ENCODE assay signal across 1 cellular context in genomic region chr3:128127236-128127635, GRCh38.
TF ChIP-seq lines count a peak whose summit lies in the region.

No MANE protein-coding gene starts in this region.

TF ChIP-seq in H1, 55 proteins besides CTCF, POLR2A, EP300 and RAD21:
- TF ChIP-seq HDAC2 (IDR thresholded peaks at IDR 0.05; ENCODE audit: borderline replicate concordance in 1 of 2, low read depth in 2 of 2, low read length in 2 of 2) = no peak
- TF ChIP-seq CBX5 (IDR thresholded peaks at IDR 0.05; ENCODE audit: low read depth, low read length) = no peak
- TF ChIP-seq PHF8 (conservative IDR thresholded peaks at IDR 0.05; ENCODE audit: low read depth, low read length) = no peak
- TF ChIP-seq TBP (IDR thresholded peaks at IDR 0.05; ENCODE audit: low read depth, low read length) = no peak
- no peak for TF ChIP-seq HDAC6 (IDR thresholded peaks at IDR 0.05; ENCODE audit: low read depth, low read length)
- TF ChIP-seq ATF2 (IDR thresholded peaks at IDR 0.05; ENCODE audit: low read length) = no peak
- TF ChIP-seq RFX5 (IDR thresholded peaks at IDR 0.05; ENCODE audit: borderline replicate concordance, low read depth, low read length) = no peak
- TF ChIP-seq POU5F1 (IDR thresholded peaks at IDR 0.05; ENCODE audit: low read depth, low read length) = no peak
- no peak for TF ChIP-seq RNF2 (IDR thresholded peaks at IDR 0.05; ENCODE audit: borderline replicate concordance, low read depth, low read length, missing control alignments, poor library complexity, severe bottlenecking)
- TF ChIP-seq USF2 (IDR thresholded peaks at IDR 0.05; ENCODE audit: low read length) = no peak
- no peak for TF ChIP-seq TAF1 (IDR thresholded peaks at IDR 0.05; ENCODE audit: low read depth, low read length)
- TF ChIP-seq SUZ12 (IDR thresholded peaks at IDR 0.05; ENCODE audit: low read length) = no peak
- TF ChIP-seq SP4 (IDR thresholded peaks at IDR 0.05; ENCODE audit: low read length) = no peak
